Comparison of ENCODE assay signal across 15 cellular contexts in genomic region chr3:190458040-190458439, GRCh38. TPM values are rescaled to one million over a fixed set of nuclear protein-coding genes. Genes with fewer than 3 reads are reported as not detected.
A peak's percentile ranks its signal among the peaks of the same experiment; 100 is the strongest.
DNase-seq lines count a peak whose midpoint lies in the region; ATAC-seq and TF ChIP-seq lines count a peak whose summit lies in the region.
"Had no signal": no experiment of that assay in that cellular context is flagged by ENCODE, and none has a peak within 500 bp of the region (broad histone marks: within the 10 kb centered on the region; RNA-seq: fewer than 3 reads in every experiment).

No MANE protein-coding gene starts in this region.

- H3K27ac Mint-ChIP-seq in Calu3 (ENCODE audit: unreplicated experiment), result peak overlapping the region; percentile 80
- H3K27ac Mint-ChIP-seq: activated CD8-positive, alpha-beta T cell treated with anti-CD3 and anti-CD28 coated beads, Interleukin-2, amount 10 ng/mL, durations not matched to agents 7 days and 5 days; CD4-positive, alpha-beta T cell; memory B cell had no signal

- peaks cover 45% of the 10 kb centered on the region for H3K4me1 Mint-ChIP-seq in Calu3 (ENCODE audit: low read depth, unreplicated experiment)

- H3K4me2 ChIP-seq in IMR-90 (ENCODE audit: low read depth, low read length), result no peak overlapping the region
- H3K4me2 ChIP-seq: KMS-11 had no signal

- no peak overlapping the region for H3K56ac ChIP-seq in IMR-90 (ENCODE audit: extremely low read depth, insufficient read depth, low read length)

- no peaks in the 10 kb centered on the region for H4K20me1 ChIP-seq in IMR-90 (ENCODE audit: insufficient read depth, low read length)

- dilution Hi-C loops in IMR-90 (cut with HindIII; ENCODE audit: low sequenced_read_pairs, unreplicated experiment), result no loop called here

- no peak overlapping the region for H2AK5ac ChIP-seq in IMR-90 (ENCODE audit: low read depth, low read length)

- CTCF ChIA-PET in Calu3 (lab: Charles Lee), result interaction anchor here (0.6 kb wide), 1 partner anchor 72 kb away, joined by 3 read pairs; no protein-coding TSS in a partner anchor
- CTCF ChIA-PET in IMR-90 (lab: Yijun Ruan, JAX), result no interaction called here

- H3K4me3 Mint-ChIP-seq in Calu3 (ENCODE audit: low read depth, unreplicated experiment), result peak overlapping the region; percentile 60
- H3K4me3 Mint-ChIP-seq: activated CD8-positive, alpha-beta T cell treated with anti-CD3 and anti-CD28 coated beads, Interleukin-2, amount 10 ng/mL, durations not matched to agents 7 days and 5 days; CD4-positive, alpha-beta T cell; memory B cell had no signal

- H4K8ac ChIP-seq in IMR-90 (ENCODE audit: low read depth in 2 of 2, low read length in 2 of 2), result no peak overlapping the region

- ATAC-seq in IMR-90 (ENCODE audit: low read depth) (no peak), left ventricle myocardium superior (no peak)
- ATAC-seq: activated CD8-positive, alpha-beta T cell treated with anti-CD3 and anti-CD28 coated beads, Interleukin-2, amount 10 ng/mL, durations not matched to agents 7 days and 5 days had no signal

- BruUV-seq in Calu3 (replicated peaks; lab: Mats Ljungman, UMichigan), result no TSS peak
- BruUV-seq in IMR-90 (replicated peaks; lab: Mats Ljungman, UMichigan), result no TSS peak

- H3K27me3 ChIP-seq in IMR-90 (ENCODE audit: control insufficient read depth, insufficient read depth, low read length) (no peaks in the 10 kb centered on the region), adipocyte (replicated peaks; ENCODE audit: control insufficient read depth, insufficient read depth, low read length) (no peaks in the 10 kb centered on the region), ovary (no peaks in the 10 kb centered on the region)
- H3K27me3 ChIP-seq: neutrophil had no signal

- DNase-seq in Calu3, result peak; percentile 48
- DNase-seq in IMR-90, result no peak
- peak; percentile 39 for DNase-seq in adipocyte (ENCODE audit: low read depth)
- peak; percentile 41 for DNase-seq in kidney tubule cell (ENCODE audit: low spot score)
- DNase-seq in ovary, result no peak
- no peak for DNase-seq in SIG-M5 (lab: John Stamatoyannopoulos, UW)
- no peak for DNase-seq in mucosa of gallbladder (ENCODE audit: low spot score)
- DNase-seq in left ventricle myocardium superior, result no peak
- DNase-seq: activated CD8-positive, alpha-beta T cell treated with anti-CD3 and anti-CD28 coated beads, Interleukin-2, amount 10 ng/mL, durations not matched to agents 7 days and 5 days; activated effector memory CD4-positive, alpha-beta T cell treated with anti-CD3 and anti-CD28 coated beads, Interleukin-2, amount 50 U/mL, for 16 hours; CD4-positive, alpha-beta T cell had no signal

- H3K14ac ChIP-seq in IMR-90 (replicated peaks; ENCODE audit: low read depth, low read length), result no peak overlapping the region

- no peak overlapping the region for H3K23ac ChIP-seq in IMR-90 (ENCODE audit: low read depth, low read length)

- no peaks in the 10 kb centered on the region for H3K79me1 ChIP-seq in IMR-90 (ENCODE audit: low read depth in 1 of 2, low read length in 2 of 2)

- no peaks in the 10 kb centered on the region for H3K9me1 ChIP-seq in IMR-90 (ENCODE audit: insufficient read depth, low read length)

- H3K4me1 ChIP-seq in IMR-90 (ENCODE audit: control insufficient read depth, insufficient read depth, low read length) (no peaks in the 10 kb centered on the region), adipocyte (ENCODE audit: control insufficient read depth, insufficient read depth, low read length) (no peaks in the 10 kb centered on the region), ovary (ENCODE audit: insufficient read depth) (no peaks in the 10 kb centered on the region)

- no peak overlapping the region for H2AFZ ChIP-seq in IMR-90 (replicated peaks; ENCODE audit: low read length, poor library complexity)

- no peak overlapping the region for H4K5ac ChIP-seq in IMR-90 (ENCODE audit: low read depth, low read length)

- no peak for TF ChIP-seq CTCF in Calu3 (IDR thresholded peaks at IDR 0.05; ENCODE audit: unreplicated experiment)
- 0 out of 2 replicates have a peak, but pooled peaks have one; percentile 4 for TF ChIP-seq CTCF in IMR-90 (conservative IDR thresholded peaks at IDR 0.05; ENCODE audit: low read depth, low read length)
- no peak for TF ChIP-seq CTCF in ovary (IDR thresholded peaks at IDR 0.05)

- H2BK15ac ChIP-seq in IMR-90 (ENCODE audit: low read depth, low read length), result no peak overlapping the region

- no peak for TF ChIP-seq RAD21 in IMR-90 (IDR thresholded peaks at IDR 0.05; ENCODE audit: low read length)

- H3K36me3 Mint-ChIP-seq in Calu3 (ENCODE audit: insufficient read depth, unreplicated experiment), result no peaks in the 10 kb centered on the region
- H3K36me3 Mint-ChIP-seq: memory B cell had no signal

- in situ Hi-C loops in IMR-90 (cut with MboI; ENCODE audit: low sequenced_read_pairs), result no loop called here

- TF ChIP-seq POLR2A in IMR-90 (IDR thresholded peaks at IDR 0.05; ENCODE audit: low read depth, low read length), result no peak
- TF ChIP-seq POLR2A in ovary (IDR thresholded peaks at IDR 0.05), result no peak

- no peak overlapping the region for H2BK5ac ChIP-seq in IMR-90 (ENCODE audit: low read depth, low read length, poor library complexity, severe bottlenecking)

- intact Hi-C loops in Calu3 (cut with micrococcal nuclease; ENCODE audit: unreplicated experiment) (loop anchor here (1.0 to 5.0 kb wide), 6 partner anchors 34 to 496 kb away; no protein-coding TSS in a partner anchor), IMR-90 (cut with micrococcal nuclease) (no loop called here), ovary (cut with DNase I) (no loop called here), left ventricle myocardium superior (cut with micrococcal nuclease) (no loop called here)

- no peak overlapping the region for H2BK20ac ChIP-seq in IMR-90 (ENCODE audit: low read depth, low read length)

- no peak overlapping the region for H3K18ac ChIP-seq in IMR-90 (ENCODE audit: low read depth, low read length)

- H4K91ac ChIP-seq in IMR-90 (ENCODE audit: insufficient read depth, low read depth, low read length), result no peak overlapping the region

- no peak for TF ChIP-seq EP300 in ovary (IDR thresholded peaks at IDR 0.05)

- H2BK120ac ChIP-seq in IMR-90 (ENCODE audit: low read depth, low read length), result no peak overlapping the region

- H3K9ac ChIP-seq in IMR-90 (ENCODE audit: low read depth, low read length) (no peak overlapping the region), adipocyte (ENCODE audit: low read length) (no peak overlapping the region)
- H3K9ac ChIP-seq: KMS-11 had no signal

- H3K4me3 ChIP-seq in IMR-90 (ENCODE audit: insufficient read depth, low read depth, low read length) (no peak overlapping the region), adipocyte (ENCODE audit: low read length) (no peak overlapping the region), ovary (no peak overlapping the region)

- no peaks in the 10 kb centered on the region for H3K9me3 Mint-ChIP-seq in Calu3 (ENCODE audit: low read depth, unreplicated experiment)
- H3K9me3 Mint-ChIP-seq: CD4-positive, alpha-beta T cell; memory B cell had no signal

- H3K27ac ChIP-seq in IMR-90 (ENCODE audit: insufficient read depth, low read length), result no peak overlapping the region
- no peak overlapping the region for H3K27ac ChIP-seq in ovary
- H3K27ac ChIP-seq: KMS-11, neutrophil had no signal

- POLR2A ChIA-PET in IMR-90 (lab: Charles Lee; ENCODE audit: unreplicated experiment), result no interaction called here

- no peaks in the 10 kb centered on the region for H3K9me3 ChIP-seq in IMR-90 (ENCODE audit: control insufficient read depth, insufficient read depth, low read length)
- H3K9me3 ChIP-seq in adipocyte (ENCODE audit: control insufficient read depth, low read length), result no peaks in the 10 kb centered on the region
- H3K9me3 ChIP-seq in ovary, result no peaks in the 10 kb centered on the region
- H3K9me3 ChIP-seq: neutrophil had no signal

- WGBS in IMR-90 (ENCODE audit: extremely low coverage in 2 of 2, insufficient read length in 1 of 2), 2 experiments, result no CpG with 5 or more reads among the region's 2 CpGs
- WGBS in ovary, 3 donors, result 17 to 25% (median 19%) methylated on average over 2 of the region's 2 CpGs

- H3K36me3 ChIP-seq in IMR-90 (ENCODE audit: control insufficient read depth, insufficient read depth, low read length), result no peaks in the 10 kb centered on the region
- H3K36me3 ChIP-seq in adipocyte (ENCODE audit: control insufficient read depth, insufficient read depth, low read length, severe bottlenecking), result no peaks in the 10 kb centered on the region
- H3K36me3 ChIP-seq in ovary, result no peaks in the 10 kb centered on the region
- H3K36me3 ChIP-seq: neutrophil had no signal

- no peak overlapping the region for H2AK9ac ChIP-seq in IMR-90 (replicated peaks; ENCODE audit: low read depth, low read length, poor library complexity)

- no peaks in the 10 kb centered on the region for H3K27me3 Mint-ChIP-seq in Calu3 (ENCODE audit: unreplicated experiment)
- H3K27me3 Mint-ChIP-seq: memory B cell had no signal

- no peak overlapping the region for H3K4ac ChIP-seq in IMR-90 (ENCODE audit: low read depth, low read length)

TF ChIP-seq in IMR-90, 13 proteins besides CTCF, POLR2A, EP300 and RAD21 (continues in another document):
- TF ChIP-seq RCOR1 (IDR thresholded peaks at IDR 0.05; ENCODE audit: insufficient replicate concordance, low read length), result no peak
- no peak for TF ChIP-seq RFX5 (IDR thresholded peaks at IDR 0.05; ENCODE audit: low read depth, low read length)
- no peak for TF ChIP-seq NFE2L2 (IDR thresholded peaks at IDR 0.05; ENCODE audit: low read depth, low read length)
- no peak for TF ChIP-seq MXI1 (IDR thresholded peaks at IDR 0.05; ENCODE audit: borderline replicate concordance, low read depth, low read length)

RNA-seq across cellular contexts. Expression of gene TMEM207, which starts 8.3 kb away (rescaled TPM):
- total RNA-seq in Calu3 (2022) (0.57 and 1.4 TPM in 2 replicates), IMR-90 (2012; rRNA removed) (not detected in 2 replicates), ovary (not detected), mucosa of gallbladder (not detected), left ventricle myocardium superior (not detected)
- polyA plus RNA-seq in IMR-90 (2012; rRNA removed) (not detected in 2 replicates), ovary (not detected)
- not detected in 2 replicates for polyA plus RNA-seq in IMR-90 (2012; cell fraction: cytosol; rRNA removed)
- polyA plus RNA-seq in IMR-90 (2012; cell fraction: nucleus; rRNA removed; ENCODE audit: low replicate concordance), result not detected in 2 replicates
- total RNA-seq: activated CD8-positive, alpha-beta T cell treated with anti-CD3 and anti-CD28 coated beads, Interleukin-2, amount 10 ng/mL, durations not matched to agents 7 days and 5 days; CD4-positive, alpha-beta T cell; subcutaneous adipose tissue had no signal

RNA-seq across cellular contexts. Expression of gene IL1RAP, which starts 55.8 kb away (rescaled TPM):
- total RNA-seq in Calu3 (2022), result 186 and 239 TPM in 2 replicates
- total RNA-seq in IMR-90 (2012; rRNA removed), result 9.4 and 11.3 TPM in 2 replicates
- 7.4 and 8.3 TPM in 2 replicates for polyA plus RNA-seq in IMR-90 (2012; rRNA removed)
- polyA plus RNA-seq in IMR-90 (2012; cell fraction: cytosol; rRNA removed), result 1.3 and 2.2 TPM in 2 replicates
- polyA plus RNA-seq in IMR-90 (2012; cell fraction: nucleus; rRNA removed; ENCODE audit: low replicate concordance), result 1.3 and 4.4 TPM in 2 replicates
- total RNA-seq in ovary, result 10 to 100 TPM in 3 of 7 donors, 1 to 10 TPM in 4; 5.0 to 20.3 (median 10.0) TPM
- polyA plus RNA-seq in ovary, result 1 to 10 TPM; 3.2 to 7.8 TPM
- total RNA-seq in mucosa of gallbladder, result 35.4 TPM
- 6.1 TPM for total RNA-seq in left ventricle myocardium superior

Comparison
In these comparisons a context has a peak if more than half of its experiments do, and no peak if none do; other contexts are left out.
1. DNase-seq: peak in Calu3 (single experiment), adipocyte (single experiment) and kidney tubule cell (single experiment); none in IMR-90 (single experiment), ovary (0 of 5), SIG-M5 (single experiment), mucosa of gallbladder (single experiment) and left ventricle myocardium superior (single experiment).